In the genomic region with DNA sequence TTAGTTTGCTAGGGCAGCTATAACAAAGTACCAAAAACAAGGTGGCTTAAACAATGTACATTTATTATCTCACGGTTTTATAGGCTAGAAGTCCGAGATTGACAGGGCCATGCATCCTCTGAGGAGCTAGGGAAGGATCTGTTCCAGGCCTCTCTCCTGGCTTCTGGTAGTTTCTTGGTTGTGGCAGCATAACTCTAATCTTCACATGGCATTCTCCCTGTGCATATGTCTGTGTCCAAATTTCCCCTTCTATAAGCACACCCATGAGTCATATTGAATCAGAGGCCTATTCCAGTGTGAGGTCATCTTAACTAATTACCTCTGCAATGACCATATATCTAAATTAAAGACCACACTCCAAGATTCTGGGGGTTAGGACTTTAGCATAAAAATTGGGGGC, we compare ENCODE assay signal across 18 cellular contexts. TPM values are rescaled to one million over a fixed set of nuclear protein-coding genes. Genes with fewer than 3 reads are reported as not detected.
DNase-seq lines count a peak whose midpoint lies in the region; ATAC-seq and TF ChIP-seq lines count a peak whose summit lies in the region.
"Had no signal": no experiment of that assay in that cellular context is flagged by ENCODE, and none has a peak within 500 bp of the region (broad histone marks: within the 10 kb centered on the region; RNA-seq: fewer than 3 reads in every experiment).

No MANE protein-coding gene starts in this region.

- H3K4me3 ChIP-seq in GM23248 (no peak overlapping the region), PC-3 (ENCODE audit: low read length) (no peak overlapping the region), choroid plexus epithelial cell (ENCODE audit: low read depth, low read length) (no peak overlapping the region), thyroid gland (replicated peaks in 1 of 3) (no peak overlapping the region)
- H3K4me3 ChIP-seq: left ventricle myocardium inferior, tibial nerve had no signal

- in situ Hi-C loops in GM23248 (cut with MboI): no loop called here

- H3F3A ChIP-seq in GM23248 (ENCODE audit: insufficient read depth) (peaks cover 20% of the 10 kb centered on the region; the same call in 1 of the 2 replicates), PC-3 (ENCODE audit: low read length, unreplicated experiment) (no peaks in the 10 kb centered on the region)

- H2AFZ ChIP-seq in GM23248: no peak overlapping the region
- H2AFZ ChIP-seq in PC-3 (ENCODE audit: low read length): no peak overlapping the region

- no peaks in the 10 kb centered on the region for H3K27me3 ChIP-seq in GM23248 (replicated peaks; ENCODE audit: insufficient read depth)
- H3K27me3 ChIP-seq in PC-3 (ENCODE audit: low read length): no peaks in the 10 kb centered on the region
- no peaks in the 10 kb centered on the region for H3K27me3 ChIP-seq in thyroid gland
- H3K27me3 ChIP-seq: BE2C, tibial nerve had no signal

- BruUV-seq in PC-3 (replicated peaks; lab: Mats Ljungman, UMichigan): no TSS peak

- intact Hi-C loops in PC-3 (cut with micrococcal nuclease): no loop called here
- intact Hi-C loops in thyroid gland (cut with DNase I): no loop called here

- ATAC-seq in PC-3 (peak; percentile 27), GM21619 (IDR thresholded peaks at IDR 0.05; ENCODE audit: unreplicated experiment) (no peak), GM18520 (IDR thresholded peaks at IDR 0.05; ENCODE audit: unreplicated experiment) (no peak)

- H3K36me3 ChIP-seq in GM23248 (ENCODE audit: low read depth) (no peaks in the 10 kb centered on the region), PC-3 (ENCODE audit: low read depth, low read length) (no peaks in the 10 kb centered on the region), thyroid gland (no peaks in the 10 kb centered on the region)
- H3K36me3 ChIP-seq: BE2C, left ventricle myocardium inferior, tibial nerve had no signal

- H3K4me1 ChIP-seq in GM23248 (ENCODE audit: insufficient read depth): peaks cover 28% of the 10 kb centered on the region
- peaks cover 29% of the 10 kb centered on the region for H3K4me1 ChIP-seq in PC-3 (ENCODE audit: insufficient read depth, low read length)
- no peaks in the 10 kb centered on the region for H3K4me1 ChIP-seq in thyroid gland
- H3K4me1 ChIP-seq: BE2C, left ventricle myocardium inferior, tibial nerve had no signal

- no peak overlapping the region for H3K27ac ChIP-seq in GM23248
- no peak overlapping the region for H3K27ac ChIP-seq in PC-3 (ENCODE audit: low read length)
- no peak overlapping the region for H3K27ac ChIP-seq in thyroid gland
- H3K27ac ChIP-seq: left ventricle myocardium inferior, tibial nerve had no signal

- TF ChIP-seq CTCF in PC-3 (conservative IDR thresholded peaks at IDR 0.05; ENCODE audit: low read depth, low read length) (no peak), choroid plexus epithelial cell (conservative IDR thresholded peaks at IDR 0.05; ENCODE audit: low read depth, low read length) (no peak), thyroid gland (IDR thresholded peaks at IDR 0.05) (no peak)

- CTCF ChIA-PET in PC-3 (lab: Charles Lee): interaction anchor here (0.6 kb wide), 1 partner anchor 49 kb away, joined by 3 read pairs; no protein-coding TSS in a partner anchor

- H3K9me3 ChIP-seq in GM23248 (ENCODE audit: low read depth) (no peaks in the 10 kb centered on the region), PC-3 (ENCODE audit: low read length) (no peaks in the 10 kb centered on the region), thyroid gland (no peaks in the 10 kb centered on the region)
- H3K9me3 ChIP-seq: BE2C, left ventricle myocardium inferior, tibial nerve had no signal

- H4K20me1 ChIP-seq in GM23248 (ENCODE audit: insufficient read depth) (no peaks in the 10 kb centered on the region), PC-3 (ENCODE audit: low read length) (no peaks in the 10 kb centered on the region)

- H3K79me2 ChIP-seq in GM23248 (ENCODE audit: insufficient read depth) (no peaks in the 10 kb centered on the region), PC-3 (ENCODE audit: low read length) (no peaks in the 10 kb centered on the region)

- H3K4me2 ChIP-seq in GM23248 (ENCODE audit: unreplicated experiment) (no peak overlapping the region), PC-3 (ENCODE audit: low read length) (no peak overlapping the region)

- DNase-seq in GM23248 (peak; percentile 71), PC-3 (peak; percentile 53), choroid plexus epithelial cell (ENCODE audit: low read depth) (peak; percentile 29), renal cortical epithelial cell (ENCODE audit: low read depth) (peak; percentile 86), thyroid gland (no peak), hippocampal formation (lab: John Stamatoyannopoulos, UW) (no peak)
- DNase-seq: activated CD4-positive, CD25-positive, alpha-beta regulatory T cell; activated effector memory CD4-positive, alpha-beta T cell treated with Interleukin-2 at 50 U/mL for 16 hours; anterior cingulate cortex; BE2C; DMS 273 treated with DMSO at 0.1 percent for 48 hours; left ventricle myocardium inferior; NCI-H1092 treated with DMSO at 0.1 percent for 48 hours; NCI-H2171 treated with DMSO at 0.1 percent for 48 hours; stimulated activated CD4-positive, alpha-beta T cell treated with anti-CD3 and anti-CD28 coated beads, Interleukin-4, amount 100 ng/mL, for 4 hours had no signal

- 29 to 39% methylated on average over 2 of the region's 2 CpGs for WGBS in GM23248 (ENCODE audit: low coverage in 1 of 2, low lambda C conversion rate in 2 of 2, missing lambda C conversion rate in 2 of 2), 2 experiments
- WGBS in thyroid gland, 2 donors: 88 to 89% methylated on average over 2 of the region's 2 CpGs

- H3K9me2 ChIP-seq in GM23248 (ENCODE audit: insufficient read depth) (no peaks in the 10 kb centered on the region), PC-3 (replicated peaks; ENCODE audit: low read length) (no peaks in the 10 kb centered on the region)

- no peak overlapping the region for H3K9ac ChIP-seq in GM23248
- H3K9ac ChIP-seq in PC-3 (ENCODE audit: low read length): no peak overlapping the region

- no peak for TF ChIP-seq POLR2A in thyroid gland (IDR thresholded peaks at IDR 0.05)

- POLR2A ChIA-PET in PC-3 (lab: Charles Lee; ENCODE audit: unreplicated experiment): no interaction called here

RNA-seq across cellular contexts. Expression of a gene that starts 31.3 kb away (rescaled TPM):
- not detected in 2 replicates for total RNA-seq in GM23248 (2014; rRNA removed; shearing (Covaris generic))
- polyA plus RNA-seq in GM23248 (2016; fragmentation: Nextera tagmentation; extraction: Ambion mirVana): not detected in 2 replicates
- total RNA-seq in PC-3 (2014; rRNA removed): 2.4 and 2.6 TPM in 2 replicates
- total RNA-seq in renal cortical epithelial cell: not detected in 2 replicates
- total RNA-seq in thyroid gland: not detected
- total RNA-seq: left ventricle myocardium inferior, tibial nerve had no signal

Comparison
In these comparisons a context has a peak if more than half of its experiments do, and no peak if none do; other contexts are left out.
1. DNase-seq: peak in GM23248 (single experiment), PC-3 (single experiment), choroid plexus epithelial cell (single experiment) and renal cortical epithelial cell (single experiment); none in thyroid gland (0 of 2) and hippocampal formation (0 of 2).